Comparison of ENCODE assay signal across 19 cellular contexts in the genomic region with DNA sequence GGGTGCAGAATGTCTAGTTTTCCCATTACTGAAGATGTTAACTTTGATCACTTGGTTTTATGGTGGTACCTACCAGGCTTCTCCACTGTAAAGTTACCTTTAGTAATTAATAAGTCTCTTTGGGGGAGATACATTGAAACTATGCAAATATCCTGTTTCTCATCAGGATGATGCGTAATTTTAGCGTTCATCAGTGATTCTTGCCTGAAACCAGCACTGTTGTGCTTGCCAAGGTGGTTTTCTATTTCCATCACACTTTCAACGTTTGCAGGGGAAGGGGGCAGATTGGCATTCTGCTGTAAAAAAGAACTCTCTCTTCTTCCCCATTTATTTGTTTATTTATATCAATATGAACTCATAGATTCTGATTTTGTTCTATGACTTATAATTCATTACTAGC.
DNase-seq lines count a peak whose midpoint lies in the region; ATAC-seq and TF ChIP-seq lines count a peak whose summit lies in the region.
"Had no signal": no experiment of that assay in that cellular context is flagged by ENCODE, and none has a peak within 500 bp of the region (broad histone marks: within the 10 kb centered on the region; RNA-seq: fewer than 3 reads in every experiment).

No MANE protein-coding gene starts in this region.

- H3K36me3 ChIP-seq in CD4-positive, alpha-beta memory T cell (ENCODE audit: insufficient read depth, low read length) = no peaks in the 10 kb centered on the region
- H3K36me3 ChIP-seq: BLaER1, HAP-1 had no signal

- H3K4me3 ChIP-seq in CD4-positive, alpha-beta memory T cell (ENCODE audit: low read length in 2 of 2) = no peak overlapping the region
- H3K4me3 ChIP-seq: BLaER1, HAP-1, K562 had no signal

- no peaks in the 10 kb centered on the region for H3K36me3 Mint-ChIP-seq in chondrocyte (ENCODE audit: low read depth)
- H3K36me3 Mint-ChIP-seq in CD4-positive, alpha-beta memory T cell = no peaks in the 10 kb centered on the region
- H3K36me3 Mint-ChIP-seq: CD8-positive, alpha-beta T cell had no signal

- H3K27me3 Mint-ChIP-seq in chondrocyte (ENCODE audit: low read depth) = no peaks in the 10 kb centered on the region
- peaks cover 6 to 8% of the 10 kb centered on the region in 2 donors for H3K27me3 Mint-ChIP-seq in CD4-positive, alpha-beta memory T cell

- DNase-seq in chondrocyte (ENCODE audit: low spot score) = no peak
- DNase-seq in activated CD8-positive, alpha-beta memory T cell treated with anti-CD3 and anti-CD28 coated beads for 24 hours = no peak
- DNase-seq in activated CD4-positive, alpha-beta T cell treated with anti-CD3 and anti-CD28 coated beads, Interleukin-2, amount 50 U/mL, for 4 hours = no peak
- DNase-seq in CD4-positive, alpha-beta memory T cell = no peak
- DNase-seq: Calu3; CD8-positive, alpha-beta T cell; DMS53; MV-4-11; NCI-H1417; NCI-H187 treated with DMSO at 0.1 percent for 48 hours; NCI-H2227 treated with DMSO at 0.1 percent for 48 hours; NCI-H524; T-helper 1 cell had no signal

- no peaks in the 10 kb centered on the region for H3K4me1 ChIP-seq in CD4-positive, alpha-beta memory T cell (ENCODE audit: insufficient read depth, low read length)
- H3K4me1 ChIP-seq: BLaER1, HAP-1 had no signal

- POLR2A ChIA-PET in CD4-positive, alpha-beta memory T cell (lab: Charles Lee; ENCODE audit: partially characterized antibody) = interaction anchor here (3.1 kb wide), 1 partner anchor 9 kb away, joined by 14 read pairs; no protein-coding TSS in a partner anchor

- H3K9me3 ChIP-seq in CD4-positive, alpha-beta memory T cell (ENCODE audit: control insufficient read depth in 1 of 2, low read length in 2 of 2) = no peaks in the 10 kb centered on the region

- CTCF ChIA-PET in CD4-positive, alpha-beta memory T cell (lab: Charles Lee; ENCODE audit: partially characterized antibody) = interaction anchor here (5.7 kb wide), 1 partner anchor 15 kb away, joined by 39 read pairs; no protein-coding TSS in a partner anchor

- TF ChIP-seq CTCF in chondrocyte (IDR thresholded peaks at IDR 0.05) = no peak

- H3K4me1 Mint-ChIP-seq in chondrocyte (ENCODE audit: low read depth) = peaks cover 56% of the 10 kb centered on the region
- no peaks in the 10 kb centered on the region for H3K4me1 Mint-ChIP-seq in CD4-positive, alpha-beta memory T cell

- ATAC-seq in GM18867 (IDR thresholded peaks at IDR 0.05; ENCODE audit: unreplicated experiment) (peak; percentile 62), HG02798 (IDR thresholded peaks at IDR 0.05; ENCODE audit: poor library complexity, unreplicated experiment) (peak; percentile 54), HG02759 (IDR thresholded peaks at IDR 0.05; ENCODE audit: unreplicated experiment) (no peak)
- ATAC-seq: CD8-positive, alpha-beta T cell; K562 had no signal

- no peak overlapping the region for H3K4me3 Mint-ChIP-seq in chondrocyte (ENCODE audit: unreplicated experiment)
- no peak overlapping the region for H3K4me3 Mint-ChIP-seq in CD4-positive, alpha-beta memory T cell
- H3K4me3 Mint-ChIP-seq: CD8-positive, alpha-beta T cell had no signal

- H3K27ac Mint-ChIP-seq in chondrocyte (ENCODE audit: unreplicated experiment) = peak overlapping the region; percentile 92
- H3K27ac Mint-ChIP-seq in CD4-positive, alpha-beta memory T cell = no peak overlapping the region
- H3K27ac Mint-ChIP-seq: CD8-positive, alpha-beta T cell had no signal

- intact Hi-C loops in CD4-positive, alpha-beta memory T cell (cut with micrococcal nuclease) = no loop called here

- peaks cover 9% of the 10 kb centered on the region for H3K9me3 Mint-ChIP-seq in chondrocyte (ENCODE audit: low read depth)
- H3K9me3 Mint-ChIP-seq in CD4-positive, alpha-beta memory T cell = peaks cover 0 to 12% (median 4%) of the 10 kb centered on the region in 8 donors

- H3K27me3 ChIP-seq in CD4-positive, alpha-beta memory T cell (ENCODE audit: insufficient read depth, low read length) = no peaks in the 10 kb centered on the region
- H3K27me3 ChIP-seq: BLaER1 had no signal

- H3K27ac ChIP-seq in CD4-positive, alpha-beta memory T cell (ENCODE audit: low read depth, low read length) = no peak overlapping the region
- H3K27ac ChIP-seq: BLaER1 had no signal
